Comparison of ENCODE assay signal across 30 cellular contexts in the genomic region with DNA sequence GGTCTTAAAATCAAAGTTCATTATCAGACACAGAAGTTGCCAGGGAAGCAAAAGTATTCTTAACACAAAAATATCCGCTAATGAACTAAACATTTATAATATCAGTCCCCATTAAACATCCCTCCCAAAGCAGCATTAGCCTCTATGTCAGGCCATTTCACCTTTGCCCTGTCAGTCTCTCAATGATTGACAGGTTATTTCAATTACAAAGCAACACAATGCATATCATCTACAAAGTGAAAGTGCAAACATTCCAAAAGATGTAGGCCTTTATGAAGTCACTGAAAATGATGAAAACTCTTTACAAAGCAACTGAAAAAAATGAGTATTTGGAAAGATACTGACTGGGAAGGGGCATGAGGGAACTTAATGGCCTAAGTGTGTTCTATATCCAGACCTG. TPM values are rescaled to one million over a fixed set of nuclear protein-coding genes. Genes with fewer than 3 reads are reported as not detected.
"Had no signal": no experiment of that assay in that cellular context is flagged by ENCODE, and none has a peak within 500 bp of the region (broad histone marks: within the 10 kb centered on the region; RNA-seq: fewer than 3 reads in every experiment).

No MANE protein-coding gene starts in this region.

- H3K9me3 Mint-ChIP-seq: natural killer cell; stimulated activated effector memory CD8-positive, alpha-beta T cell treated with anti-CD3 and anti-CD28 coated beads, Interleukin-12 subunit alpha, Interleukin-12 subunit beta, amount 100 ng/mL, for 72 hours; stimulated activated naive CD8-positive, alpha-beta T cell treated with anti-CD3 and anti-CD28 coated beads, Interleukin-15, Interleukin-2, amounts not matched to agents 100 ng/mL and 50 ng/mL, for 24 hours had no signal

- H3K4me1 Mint-ChIP-seq: mesothelial cell of epicardium; natural killer cell; neural progenitor cell; stimulated activated effector memory CD8-positive, alpha-beta T cell treated with anti-CD3 and anti-CD28 coated beads, Interleukin-12 subunit alpha, Interleukin-12 subunit beta, amount 100 ng/mL, for 72 hours had no signal

- H3K27me3 Mint-ChIP-seq: naive B cell; stimulated activated naive CD8-positive, alpha-beta T cell treated with anti-CD3 and anti-CD28 coated beads, Interleukin-15, Interleukin-2, amounts not matched to agents 100 ng/mL and 50 ng/mL, for 24 hours had no signal

- H3K4me1 ChIP-seq: left lung, lower lobe of right lung, neural progenitor cell, prostate gland, vagina had no signal

- H3K4me2 ChIP-seq: hepatocyte, neural progenitor cell had no signal

- H3K4me3 ChIP-seq: hepatocyte, left lung, lower lobe of right lung, neural progenitor cell, pancreas, prostate gland, sigmoid colon, spleen, thyroid gland, transverse colon, upper lobe of left lung, vagina had no signal

- H3K27me3 ChIP-seq: hepatocyte, left lung, neural progenitor cell, neutrophil, pancreas, sigmoid colon, spleen, thyroid gland, transverse colon, upper lobe of left lung, vagina had no signal

- DNase-seq: kidney glomerular epithelial cell; left cardiac atrium; left lung; lower lobe of right lung; mesendoderm; naive B cell; natural killer cell; nephron progenitor cell; occipital lobe; pancreas; posterior cingulate gyrus; retina; right cardiac atrium; sigmoid colon; small intestine; spleen; stimulated activated CD4-positive, alpha-beta T cell treated with anti-CD3 and anti-CD28 coated beads, Interleukin-4, amount 100 ng/mL, for 24 hours; stimulated activated naive CD4-positive, alpha-beta T cell; thyroid gland; transverse colon; upper lobe of left lung had no signal

- H3K4me3 Mint-ChIP-seq: mesothelial cell of epicardium; naive B cell; natural killer cell; nephron progenitor cell; neural progenitor cell; stimulated activated effector memory CD8-positive, alpha-beta T cell treated with anti-CD3 and anti-CD28 coated beads, Interleukin-12 subunit alpha, Interleukin-12 subunit beta, amount 100 ng/mL, for 72 hours; stimulated activated naive CD8-positive, alpha-beta T cell treated with anti-CD3 and anti-CD28 coated beads, Interleukin-15, Interleukin-2, amounts not matched to agents 100 ng/mL and 50 ng/mL, for 24 hours had no signal

- H3K9me3 ChIP-seq: left lung, lower lobe of right lung, neutrophil, pancreas, prostate gland, sigmoid colon, thyroid gland, transverse colon, upper lobe of left lung, vagina had no signal

- H3K27ac Mint-ChIP-seq: mesothelial cell of epicardium; naive B cell; natural killer cell; nephron progenitor cell; neural progenitor cell; stimulated activated effector memory CD8-positive, alpha-beta T cell treated with anti-CD3 and anti-CD28 coated beads, Interleukin-12 subunit alpha, Interleukin-12 subunit beta, amount 100 ng/mL, for 72 hours; stimulated activated naive CD8-positive, alpha-beta T cell treated with anti-CD3 and anti-CD28 coated beads, Interleukin-15, Interleukin-2, amounts not matched to agents 100 ng/mL and 50 ng/mL, for 24 hours had no signal

- H3K27ac ChIP-seq: hepatocyte, left lung, lower lobe of right lung, neural progenitor cell, neutrophil, pancreas, prostate gland, spleen, thyroid gland, transverse colon, upper lobe of left lung, vagina had no signal

- H2AFZ ChIP-seq: hepatocyte, neural progenitor cell had no signal

- FAIRE-seq: keratinocyte, pancreas, small intestine had no signal

- ATAC-seq: left cardiac atrium; left lung; lower lobe of right lung; natural killer cell; pancreas; right cardiac atrium; stimulated activated effector memory CD8-positive, alpha-beta T cell treated with anti-CD3 and anti-CD28 coated beads, Interleukin-12 subunit alpha, Interleukin-12 subunit beta, amount 100 ng/mL, for 72 hours had no signal

- H3K9ac ChIP-seq: neural progenitor cell had no signal

- H3K36me3 ChIP-seq: left lung, lower lobe of right lung, neutrophil, pancreas, prostate gland, sigmoid colon, spleen, thyroid gland, transverse colon, upper lobe of left lung, vagina had no signal

- H3K36me3 Mint-ChIP-seq: natural killer cell; stimulated activated effector memory CD8-positive, alpha-beta T cell treated with anti-CD3 and anti-CD28 coated beads, Interleukin-12 subunit alpha, Interleukin-12 subunit beta, amount 100 ng/mL, for 72 hours had no signal

RNA-seq across cellular contexts. Expression of a gene that starts 14.1 kb away (rescaled TPM):
- total RNA-seq: natural killer cell had no signal
